In genomic region chr14:24114536-24115450, GRCh38 we compare ENCODE assay signal across 8 cellular contexts. TPM values are rescaled to one million over a fixed set of nuclear protein-coding genes. Genes with fewer than 3 reads are reported as not detected.
A peak's percentile ranks its signal among the peaks of the same experiment; 100 is the strongest.
DNase-seq lines count a peak whose midpoint lies in the region; ATAC-seq and TF ChIP-seq lines count a peak whose summit lies in the region.

DCAF11 (plus strand) TSS chr14:24114777; CDS start chr14:24115595, 818 bp downstream.
NRL (minus strand) TSS chr14:24114949; CDS start chr14:24082848, 32,101 bp downstream.

- H3K27me3 ChIP-seq in fibroblast of lung (ENCODE audit: control insufficient read depth, insufficient read depth, low read length): no peaks in the 10 kb centered on the region

- H3K79me2 ChIP-seq in fibroblast of lung (ENCODE audit: control insufficient read depth, insufficient read depth, low read length): no peaks in the 10 kb centered on the region

- peak within 1 kb of the TSS; percentile 96 for H2AFZ ChIP-seq in fibroblast of lung (ENCODE audit: low read length)

- H3K4me3 ChIP-seq in fibroblast of lung (replicated peaks in 1 of 4; ENCODE audit: control extremely low read depth in 1 of 4, insufficient read depth in 1 of 4, low read depth in 3 of 4, low read length in 4 of 4): peak within 1 kb of the TSS; percentile 39 to 96 (median 72)

- H3K4me1 Mint-ChIP-seq in activated T-helper 17 cell treated with anti-CD3 and anti-CD28 coated beads, Interleukin-2, amount 50 U/mL, for 72 hours: peaks cover 24% of the 10 kb centered on the region
- peaks cover 25 to 33% (median 31%) of the 10 kb centered on the region in 3 donors for H3K4me1 Mint-ChIP-seq in naive B cell
- H3K4me1 Mint-ChIP-seq in stimulated activated effector memory CD8-positive, alpha-beta T cell treated with anti-CD3 and anti-CD28 coated beads, Interleukin-12 subunit alpha, Interleukin-12 subunit beta, amount 100 ng/mL, for 72 hours: peaks cover 24% of the 10 kb centered on the region

- peak within 1 kb of the TSS; percentile 98 for H3K27ac Mint-ChIP-seq in activated T-helper 17 cell treated with anti-CD3 and anti-CD28 coated beads, Interleukin-2, amount 50 U/mL, for 72 hours
- H3K27ac Mint-ChIP-seq in naive B cell: peak within 1 kb of the TSS; percentile 99 to 100 (median 100)
- H3K27ac Mint-ChIP-seq in stimulated activated effector memory CD8-positive, alpha-beta T cell treated with anti-CD3 and anti-CD28 coated beads, Interleukin-12 subunit alpha, Interleukin-12 subunit beta, amount 100 ng/mL, for 72 hours: peak within 1 kb of the TSS; percentile 98

- peak within 1 kb of the TSS; percentile 100 for H3K4me2 ChIP-seq in fibroblast of lung (ENCODE audit: extremely low read depth, insufficient read depth, low read length)

- DNase-seq in Daoy (ENCODE audit: low read depth) (peak; percentile 100), GOT3 (lab: John Stamatoyannopoulos, UW) (peak; percentile 91), LHCN-M2 (ENCODE audit: low read depth) (peak; percentile 100), RPMI7951 (ENCODE audit: low read depth) (peak; percentile 99), fibroblast of lung (ENCODE audit: low read depth in 2 of 2) (peak; percentile 100), naive B cell (peak; percentile 100)
- DNase-seq in stimulated activated effector memory CD8-positive, alpha-beta T cell treated with anti-CD3 and anti-CD28 coated beads, Interleukin-12 subunit alpha, Interleukin-12 subunit beta, amount 100 ng/mL, for 72 hours (ENCODE audit: low spot score in 2 of 2): peak; percentile 98 to 99

- no peaks in the 10 kb centered on the region for H3K27me3 Mint-ChIP-seq in activated T-helper 17 cell treated with anti-CD3 and anti-CD28 coated beads, Interleukin-2, amount 50 U/mL, for 72 hours
- no peaks in the 10 kb centered on the region for H3K27me3 Mint-ChIP-seq in naive B cell

- H3K4me3 Mint-ChIP-seq in activated T-helper 17 cell treated with anti-CD3 and anti-CD28 coated beads, Interleukin-2, amount 50 U/mL, for 72 hours: peak within 1 kb of the TSS; percentile 100
- H3K4me3 Mint-ChIP-seq in naive B cell: peak within 1 kb of the TSS; percentile 97 to 99 (median 98)
- H3K4me3 Mint-ChIP-seq in stimulated activated effector memory CD8-positive, alpha-beta T cell treated with anti-CD3 and anti-CD28 coated beads, Interleukin-12 subunit alpha, Interleukin-12 subunit beta, amount 100 ng/mL, for 72 hours: peak within 1 kb of the TSS; percentile 94

- peaks cover 5% of the 10 kb centered on the region for H3K4me1 ChIP-seq in fibroblast of lung (ENCODE audit: control insufficient read depth, extremely low read depth, insufficient read depth, low read length)

- H3K36me3 ChIP-seq in fibroblast of lung (ENCODE audit: control insufficient read depth, insufficient read depth, low read length): no peaks in the 10 kb centered on the region

- peak within 1 kb of the TSS; percentile 98 for H3K27ac ChIP-seq in fibroblast of lung (ENCODE audit: insufficient read depth, low read length)

- peak; percentile 90 for ATAC-seq in activated T-helper 17 cell treated with anti-CD3 and anti-CD28 coated beads, Interleukin-2, amount 50 U/mL, for 72 hours (replicated peaks)
- peak; percentile 81 to 82 for ATAC-seq in naive B cell (ENCODE audit: low read depth in 2 of 2)
- peak; percentile 93 for ATAC-seq in stimulated activated effector memory CD8-positive, alpha-beta T cell treated with anti-CD3 and anti-CD28 coated beads, Interleukin-12 subunit alpha, Interleukin-12 subunit beta, amount 100 ng/mL, for 72 hours

- H3K9ac ChIP-seq in fibroblast of lung (ENCODE audit: insufficient read depth, low read length): peak within 1 kb of the TSS; percentile 96

- no peaks in the 10 kb centered on the region for H3K9me3 Mint-ChIP-seq in activated T-helper 17 cell treated with anti-CD3 and anti-CD28 coated beads, Interleukin-2, amount 50 U/mL, for 72 hours
- H3K9me3 Mint-ChIP-seq in naive B cell: no peaks in the 10 kb centered on the region
- no peaks in the 10 kb centered on the region for H3K9me3 Mint-ChIP-seq in stimulated activated effector memory CD8-positive, alpha-beta T cell treated with anti-CD3 and anti-CD28 coated beads, Interleukin-12 subunit alpha, Interleukin-12 subunit beta, amount 100 ng/mL, for 72 hours

- H3K9me3 ChIP-seq in fibroblast of lung (ENCODE audit: control insufficient read depth, insufficient read depth, low read depth, low read length): no peaks in the 10 kb centered on the region

- H3K36me3 Mint-ChIP-seq in activated T-helper 17 cell treated with anti-CD3 and anti-CD28 coated beads, Interleukin-2, amount 50 U/mL, for 72 hours (ENCODE audit: low read depth): peaks cover 54% of the 10 kb centered on the region
- peaks cover 11 to 17% of the 10 kb centered on the region in 2 donors for H3K36me3 Mint-ChIP-seq in naive B cell
- peaks cover 60% of the 10 kb centered on the region for H3K36me3 Mint-ChIP-seq in stimulated activated effector memory CD8-positive, alpha-beta T cell treated with anti-CD3 and anti-CD28 coated beads, Interleukin-12 subunit alpha, Interleukin-12 subunit beta, amount 100 ng/mL, for 72 hours

- TF ChIP-seq CTCF in fibroblast of lung (conservative IDR thresholded peaks at IDR 0.05 in 1 of 2, IDR thresholded peaks at IDR 0.05 in 1 of 2; ENCODE audit: low read depth in 1 of 2, low read length in 2 of 2): no peak

- no peaks in the 10 kb centered on the region for H4K20me1 ChIP-seq in fibroblast of lung (ENCODE audit: control insufficient read depth, extremely low read depth, insufficient read depth, low read length)

RNA-seq across cellular contexts. Expression of gene DCAF11, which starts in this region (rescaled TPM):
- total RNA-seq in Daoy (2014; rRNA removed; shearing (Covaris generic)): 68.9 and 75.2 TPM in 2 replicates
- 52.8 and 64.6 TPM in 2 replicates for total RNA-seq in LHCN-M2 (2014; rRNA removed)
- polyA plus RNA-seq in LHCN-M2 (2012): 38.4 TPM
- 42.9 and 57.1 TPM in 2 replicates for total RNA-seq in RPMI7951 (2014; rRNA removed; shearing (Covaris generic))
- 10 to 100 TPM; 72.4 to 94.8 TPM for total RNA-seq in activated T-helper 17 cell treated with anti-CD3 and anti-CD28 coated beads, Interleukin-2, amount 50 U/mL, for 72 hours
- 52.9 and 68.0 TPM in 2 replicates for total RNA-seq in fibroblast of lung
- polyA plus RNA-seq in fibroblast of lung: 18.4 and 21.7 TPM in 2 replicates
- polyA plus RNA-seq in fibroblast of lung (2012): 23.8 and 26.8 TPM in 2 replicates
- polyA minus RNA-seq in fibroblast of lung (ENCODE audit: low replicate concordance): 46.5 and 62.5 TPM in 2 replicates
- polyA plus RNA-seq in naive B cell (ENCODE audit: low read depth in 6 of 6): 100 to 1,000 TPM in 1 of 6 donors, 10 to 100 TPM in 5; 65.8 to 106 (median 78.5) TPM

RNA-seq across cellular contexts. Expression of gene NRL, which starts in this region (rescaled TPM):
- 3.1 and 5.9 TPM in 2 replicates for total RNA-seq in Daoy (2014; rRNA removed; shearing (Covaris generic))
- total RNA-seq in LHCN-M2 (2014; rRNA removed) (1.6 and 3.0 TPM in 2 replicates), fibroblast of lung (0.77 and 0.99 TPM in 2 replicates)
- 0.92 TPM for polyA plus RNA-seq in LHCN-M2 (2012)
- total RNA-seq in RPMI7951 (2014; rRNA removed; shearing (Covaris generic)): 0.60 and 1.5 TPM in 2 replicates
- total RNA-seq in activated T-helper 17 cell treated with anti-CD3 and anti-CD28 coated beads, Interleukin-2, amount 50 U/mL, for 72 hours: 1 to 10 TPM; 1.7 to 2.5 TPM
- polyA plus RNA-seq in fibroblast of lung (0.45 and 0.49 TPM in 2 replicates), naive B cell (ENCODE audit: low read depth in 6 of 6) (1 to 10 TPM; 2.3 to 8.9 (median 6.4) TPM)
- polyA plus RNA-seq in fibroblast of lung (2012): 0.49 and 0.60 TPM in 2 replicates
- polyA minus RNA-seq in fibroblast of lung (ENCODE audit: low replicate concordance): 1.0 and 2.6 TPM in 2 replicates

Comparison
In these comparisons a context has a peak if more than half of its experiments do, and no peak if none do; other contexts are left out.
1. Peak in every context shown above with its lines: DNase-seq, ATAC-seq, H3K4me3 ChIP-seq and H3K27ac ChIP-seq.